Comparison of ENCODE assay signal across 15 cellular contexts in genomic region chr5:33857037-33857436, GRCh38. TPM values are rescaled to one million over a fixed set of nuclear protein-coding genes. Genes with fewer than 3 reads are reported as not detected.
DNase-seq lines count a peak whose midpoint lies in the region; ATAC-seq and FAIRE-seq lines count a peak whose summit lies in the region.
"Had no signal": no experiment of that assay in that cellular context is flagged by ENCODE, and none has a peak within 500 bp of the region (broad histone marks: within the 10 kb centered on the region; RNA-seq: fewer than 3 reads in every experiment).

No MANE protein-coding gene starts in this region.

- FAIRE-seq in GM19239 (lab: Jason Lieb, UNC), result peak; percentile 72
- FAIRE-seq: astrocyte, D721Med had no signal

- ATAC-seq in GM18502 (IDR thresholded peaks at IDR 0.05; ENCODE audit: poor library complexity, unreplicated experiment) (peak; percentile 83), HG02759 (IDR thresholded peaks at IDR 0.05; ENCODE audit: unreplicated experiment) (peak; percentile 58), HG03457 (IDR thresholded peaks at IDR 0.05; ENCODE audit: unreplicated experiment) (peak; percentile 51)

- DNase-seq in GM19239 (ENCODE audit: insufficient read length, low spot score) (no peak), cerebellum (ENCODE audit: low spot score) (no peak), NCI-H1105 (lab: John Stamatoyannopoulos, UW) (no peak), EL (no peak)
- no peak for DNase-seq in effector CD8-positive, alpha-beta T cell (lab: John Stamatoyannopoulos, UW)
- DNase-seq: activated CD4-positive, alpha-beta T cell treated with anti-CD3 and anti-CD28 coated beads, Interleukin-2, amount 50 U/mL, for 48 hours; activated gamma-delta T cell; NCI-H2171; SHP77; tibial artery had no signal

RNA-seq across cellular contexts. Expression of gene ADAMTS12, which starts 34.8 kb away (rescaled TPM):
- total RNA-seq in cerebellum, result 7.6 TPM
